ENCODE assay signal across 18 cellular contexts in genomic region chr11:112614605-112615004, GRCh38.
"Had no signal": no experiment of that assay in that cellular context is flagged by ENCODE, and none has a peak within 500 bp of the region (broad histone marks: within the 10 kb centered on the region; RNA-seq: fewer than 3 reads in every experiment).

No MANE protein-coding gene starts in this region.

- H3K27ac ChIP-seq: heart right ventricle, neutrophil, stomach, VCaP had no signal

- H3K27ac Mint-ChIP-seq: activated CD8-positive, alpha-beta T cell treated with anti-CD3 and anti-CD28 coated beads, Interleukin-2, amount 10 ng/mL, durations not matched to agents 7 days and 5 days; activated T-helper 1 cell treated with anti-CD3 and anti-CD28 coated beads, Interleukin-12 subunit alpha, Interleukin-12 subunit beta, Interleukin-2, Interleukin-4 antibody, amounts not matched to agents 30 ng/mL and 10 ng/mL and 1 ng/mL, durations not matched to agents 14 hours and 24 hours and 36 hours had no signal

- H3K4me3 Mint-ChIP-seq: activated CD8-positive, alpha-beta T cell treated with anti-CD3 and anti-CD28 coated beads, Interleukin-2, amount 10 ng/mL, durations not matched to agents 7 days and 5 days; activated T-helper 1 cell treated with anti-CD3 and anti-CD28 coated beads, Interleukin-12 subunit alpha, Interleukin-12 subunit beta, Interleukin-2, Interleukin-4 antibody, amounts not matched to agents 30 ng/mL and 10 ng/mL and 1 ng/mL, durations not matched to agents 14 hours and 24 hours and 36 hours had no signal

- H3K9me3 ChIP-seq: heart right ventricle, neutrophil, stomach, uterus had no signal

- H3K27me3 ChIP-seq: heart right ventricle, stomach, uterus had no signal

- DNase-seq: activated CD8-positive, alpha-beta memory T cell treated with anti-CD3 and anti-CD28 coated beads, Interleukin-2, amount 50 U/mL, for 48 hours; activated CD8-positive, alpha-beta T cell treated with anti-CD3 and anti-CD28 coated beads, Interleukin-2, amount 10 ng/mL, durations not matched to agents 7 days and 5 days; activated naive CD4-positive, alpha-beta T cell; cerebellar nuclear complex; dermis blood vessel endothelial cell; foreskin melanocyte; heart right ventricle; kidney; left ventricle myocardium superior; mesendoderm; posterior cingulate gyrus; stomach; T-helper 1 cell; uterus had no signal

- H3K4me3 ChIP-seq: heart right ventricle, skin epidermis, stomach, uterus had no signal

- ATAC-seq: activated CD8-positive, alpha-beta T cell treated with anti-CD3 and anti-CD28 coated beads, Interleukin-2, amount 10 ng/mL, durations not matched to agents 7 days and 5 days; heart right ventricle; left ventricle myocardium superior had no signal

- H3K9me3 Mint-ChIP-seq: activated T-helper 1 cell treated with anti-CD3 and anti-CD28 coated beads, Interleukin-12 subunit alpha, Interleukin-12 subunit beta, Interleukin-2, Interleukin-4 antibody, amounts not matched to agents 30 ng/mL and 10 ng/mL and 1 ng/mL, durations not matched to agents 14 hours and 24 hours and 36 hours had no signal

- H3K36me3 ChIP-seq: heart right ventricle, neutrophil, stomach, uterus had no signal
